In the genomic region with DNA sequence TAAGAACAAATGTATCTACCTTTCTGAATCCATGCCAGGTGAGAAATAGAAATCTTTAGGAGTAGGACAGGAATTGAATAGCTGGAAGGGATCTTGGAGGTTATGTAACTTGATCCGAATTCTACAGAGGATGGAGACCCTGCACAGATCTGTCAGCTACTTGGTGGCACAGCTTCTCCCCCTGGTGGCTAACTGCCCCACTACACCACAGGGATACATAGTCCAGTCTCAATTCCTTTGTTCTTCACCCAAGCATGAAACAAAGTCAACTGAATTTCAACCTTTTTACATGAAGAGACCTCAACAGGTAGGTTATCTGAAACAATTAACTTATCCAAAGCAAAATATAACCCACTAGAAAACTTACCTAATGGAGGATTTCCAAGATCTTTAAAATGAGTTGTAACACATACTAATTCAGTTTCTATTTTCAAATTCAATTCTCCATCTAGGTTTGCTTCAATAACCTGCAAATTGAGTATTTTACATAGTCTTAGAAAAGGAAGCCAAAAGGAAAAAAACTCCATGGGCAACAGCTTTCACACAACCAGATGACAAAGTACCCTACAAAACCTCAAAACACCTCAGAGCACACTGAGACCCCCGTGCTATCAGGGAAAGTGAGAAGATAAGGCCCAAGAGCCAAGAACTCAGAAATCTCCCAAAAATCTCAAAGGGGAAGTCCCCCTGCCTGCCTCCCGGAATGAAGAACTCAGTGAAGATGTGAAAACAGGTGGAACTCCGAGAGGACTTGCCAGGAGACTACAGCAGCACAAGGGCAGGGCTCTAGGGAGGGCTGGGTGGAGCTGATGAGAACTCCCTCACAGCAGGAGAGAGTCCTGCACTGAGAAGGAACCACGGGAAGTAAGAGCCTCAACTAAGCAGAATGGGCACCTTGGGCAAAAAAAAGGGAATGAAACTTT, we compare ENCODE assay signal across 8 cellular contexts. TPM values are rescaled to one million over a fixed set of nuclear protein-coding genes. Genes with fewer than 3 reads are reported as not detected.
DNase-seq lines count a peak whose midpoint lies in the region; ATAC-seq, FAIRE-seq and TF ChIP-seq lines count a peak whose summit lies in the region.

No MANE protein-coding gene starts in this region.

- peaks cover 63% of the 10 kb centered on the region for H3K36me3 ChIP-seq in CD8-positive, alpha-beta memory T cell (ENCODE audit: insufficient read depth, low read length)
- H3K36me3 ChIP-seq in OCI-LY7 (ENCODE audit: insufficient read depth, low read length), result peaks cover 95% of the 10 kb centered on the region
- H3K36me3 ChIP-seq in pancreas, result peaks cover 0 to 51% (median 23%) of the 10 kb centered on the region in 3 donors

- H3K9me3 Mint-ChIP-seq in CD8-positive, alpha-beta memory T cell, result no peaks in the 10 kb centered on the region

- no peaks in the 10 kb centered on the region for H3K27me3 Mint-ChIP-seq in CD8-positive, alpha-beta memory T cell

- H3K27me3 ChIP-seq in CD8-positive, alpha-beta memory T cell (ENCODE audit: insufficient read depth, low read length, poor library complexity, severe bottlenecking), result no peaks in the 10 kb centered on the region
- H3K27me3 ChIP-seq in pancreas, result no peaks in the 10 kb centered on the region

- H3K27ac ChIP-seq in CD8-positive, alpha-beta memory T cell (ENCODE audit: low read depth, low read length), result no peak overlapping the region
- no peak overlapping the region for H3K27ac ChIP-seq in OCI-LY7 (ENCODE audit: low read depth, low read length, poor library complexity, severe bottlenecking)
- H3K27ac ChIP-seq in pancreas, result no peak overlapping the region

- no peak overlapping the region for H3K4me2 ChIP-seq in OCI-LY7 (ENCODE audit: low read length)

- FAIRE-seq in GM19239 (lab: Jason Lieb, UNC) (peak; percentile 91), pancreas (lab: Jason Lieb, UNC) (no peak)

- peaks cover 17 to 93% (median 43%) of the 10 kb centered on the region in 3 donors for H3K36me3 Mint-ChIP-seq in CD8-positive, alpha-beta memory T cell

- CTCF ChIA-PET in CD8-positive, alpha-beta memory T cell (lab: Charles Lee), result interaction anchor here (0.8 to 2.2 kb wide), 4 partner anchors 9 to 141 kb away, joined by 4 to 6 read pairs (median 5); no protein-coding TSS in a partner anchor
- CTCF ChIA-PET in OCI-LY7 (lab: Charles Lee; ENCODE audit: unreplicated experiment), result interaction anchor here (1.0 kb wide), 1 partner anchor 25 kb away, joined by 6 read pairs; no protein-coding TSS in a partner anchor

- no peak overlapping the region for H2AFZ ChIP-seq in OCI-LY7 (ENCODE audit: low read length)

- ATAC-seq in HG03558 (IDR thresholded peaks at IDR 0.05; ENCODE audit: extremely low read depth, unreplicated experiment) (peak; percentile 69), pancreas (peak in 3 of 4 donors; percentile 78 to 82 (median 81))

- no peaks in the 10 kb centered on the region for H3K79me2 ChIP-seq in OCI-LY7 (ENCODE audit: insufficient read depth, low read depth, low read length)

- H3K4me3 Mint-ChIP-seq in CD8-positive, alpha-beta memory T cell, result no peak overlapping the region

- peaks cover 28 to 51% (median 43%) of the 10 kb centered on the region in 3 donors for H3K4me1 Mint-ChIP-seq in CD8-positive, alpha-beta memory T cell

- H3K4me3 ChIP-seq in CD8-positive, alpha-beta memory T cell (ENCODE audit: low read length), result no peak overlapping the region
- no peak overlapping the region for H3K4me3 ChIP-seq in OCI-LY7 (ENCODE audit: low read depth, low read length, poor library complexity, severe bottlenecking)
- H3K4me3 ChIP-seq in foreskin fibroblast (ENCODE audit: low read depth in 1 of 2, low read length in 2 of 2), result no peak overlapping the region
- no peak overlapping the region for H3K4me3 ChIP-seq in pancreas

- peak overlapping the region in 5 of 8 donors; percentile 37 to 88 (median 56) for H3K27ac Mint-ChIP-seq in CD8-positive, alpha-beta memory T cell

- TF ChIP-seq CTCF in OCI-LY7 (conservative IDR thresholded peaks at IDR 0.05; ENCODE audit: low read length) (peak; percentile 99), foreskin fibroblast (IDR thresholded peaks at IDR 0.05; ENCODE audit: low read depth, low read length) (peak; percentile 94), pancreas (IDR thresholded peaks at IDR 0.05) (peak; percentile 20 to 72 (median 59))

- 68 to 72% methylated on average over 5 of the region's 5 CpGs for WGBS in pancreas, 2 donors

- BruUV-seq in OCI-LY7 (replicated peaks; lab: Mats Ljungman, UMichigan), result no TSS peak

- intact Hi-C loops in OCI-LY7 (cut with micrococcal nuclease; ENCODE audit: unreplicated experiment), result loop anchor here (1.0 kb wide), 2 partner anchors 24 to 117 kb away; no protein-coding TSS in a partner anchor
- intact Hi-C loops in pancreas (cut with DNase I), result no loop called here

- peak; percentile 17 to 57 (median 20) for DNase-seq in CD8-positive, alpha-beta memory T cell
- DNase-seq in GM19239 (ENCODE audit: insufficient read length, low spot score) (peak; percentile 64), OCI-LY7 (ENCODE audit: low spot score) (peak; percentile 66), foreskin fibroblast (peak; percentile 36 to 77), pancreas (peak in 3 of 6 donors; percentile 53 to 71 (median 54)), mesenteric fat pad (ENCODE audit: low spot score) (no peak)
- peak; percentile 16 for DNase-seq in activated effector memory CD4-positive, alpha-beta T cell treated with Interleukin-2 at 50 U/mL for 16 hours

- H4K20me1 ChIP-seq in OCI-LY7 (ENCODE audit: insufficient read depth, low read length), result no peaks in the 10 kb centered on the region

- no peaks in the 10 kb centered on the region for H3K9me2 ChIP-seq in OCI-LY7 (ENCODE audit: insufficient read depth, low read length)

- POLR2A ChIA-PET in CD8-positive, alpha-beta memory T cell (lab: Charles Lee), result no interaction called here
- POLR2A ChIA-PET in OCI-LY7 (lab: Charles Lee), result interaction anchor here (0.5 to 0.8 kb wide), 2 partner anchors 9 to 1389 kb away, joined by 3 to 4 read pairs; no protein-coding TSS in a partner anchor

- H3K4me1 ChIP-seq in CD8-positive, alpha-beta memory T cell (ENCODE audit: insufficient read depth, low read length), result no peaks in the 10 kb centered on the region
- H3K4me1 ChIP-seq in OCI-LY7 (ENCODE audit: insufficient read depth, low read length, poor library complexity, severe bottlenecking) (peaks cover 4% of the 10 kb centered on the region), pancreas (no peaks in the 10 kb centered on the region)

- H3K9me3 ChIP-seq in CD8-positive, alpha-beta memory T cell (ENCODE audit: low read length), result no peaks in the 10 kb centered on the region
- H3K9me3 ChIP-seq in OCI-LY7 (ENCODE audit: low read length), result no peaks in the 10 kb centered on the region
- no peaks in the 10 kb centered on the region for H3K9me3 ChIP-seq in pancreas

RNA-seq across cellular contexts. Expression of gene HUS1, which starts 10.3 kb away (rescaled TPM):
- total RNA-seq in CD8-positive, alpha-beta memory T cell, result 10 to 100 TPM; 64.9 to 65.0 TPM
- polyA plus RNA-seq in CD8-positive, alpha-beta memory T cell, result 35.0 TPM
- 24.7 and 28.2 TPM in 2 replicates for total RNA-seq in OCI-LY7 (2014; rRNA removed; shearing (Covaris generic))
- 44.5 and 44.8 TPM in 2 replicates for total RNA-seq in OCI-LY7 (2022)
- total RNA-seq in pancreas, result 10 to 100 TPM; 12.0 to 16.3 (median 14.2) TPM
- polyA plus RNA-seq in pancreas, result 1 to 10 TPM; 4.6 to 8.1 TPM
- 35.8 TPM for total RNA-seq in mesenteric fat pad

RNA-seq across cellular contexts. Expression of gene PKD1L1, which starts 20.8 kb away (rescaled TPM):
- total RNA-seq in CD8-positive, alpha-beta memory T cell, result under 1 TPM; 0.18 TPM
- 0.02 TPM for polyA plus RNA-seq in CD8-positive, alpha-beta memory T cell
- total RNA-seq in OCI-LY7 (2014; rRNA removed; shearing (Covaris generic)), result 0.19 and 0.26 TPM in 2 replicates
- total RNA-seq in OCI-LY7 (2022) (0.63 TPM in 2 replicates), pancreas (under 1 TPM; 0.03 to 0.14 (median 0.09) TPM), mesenteric fat pad (0.58 TPM)
- under 1 TPM; 0.19 to 0.54 TPM for polyA plus RNA-seq in pancreas

RNA-seq across cellular contexts. Expression of gene SUN3, which starts 59.8 kb away (rescaled TPM):
- total RNA-seq in CD8-positive, alpha-beta memory T cell, result not detected
- not detected for polyA plus RNA-seq in CD8-positive, alpha-beta memory T cell
- total RNA-seq in OCI-LY7 (2014; rRNA removed; shearing (Covaris generic)), result not detected in 2 replicates
- total RNA-seq in OCI-LY7 (2022) (2.7 and 2.9 TPM in 2 replicates), pancreas (not detected), mesenteric fat pad (not detected)
- not detected for polyA plus RNA-seq in pancreas
